In genomic region chr11:75568616-75569219, GRCh38 we compare ENCODE assay signal across 22 cellular contexts. TPM values are rescaled to one million over a fixed set of nuclear protein-coding genes. Genes with fewer than 3 reads are reported as not detected.
DNase-seq lines count a peak whose midpoint lies in the region; ATAC-seq and TF ChIP-seq lines count a peak whose summit lies in the region.
"Had no signal": no experiment of that assay in that cellular context is flagged by ENCODE, and none has a peak within 500 bp of the region (broad histone marks: within the 10 kb centered on the region; RNA-seq: fewer than 3 reads in every experiment).

No MANE protein-coding gene starts in this region.

- H3K79me2 ChIP-seq in GM23338 (replicated peaks; ENCODE audit: insufficient read depth) = peaks cover 44% of the 10 kb centered on the region

- peaks cover 90% of the 10 kb centered on the region for H3K36me3 Mint-ChIP-seq in GM23338 (ENCODE audit: low read depth)
- peaks cover 9% of the 10 kb centered on the region for H3K36me3 Mint-ChIP-seq in neural crest cell (ENCODE audit: low read depth)
- H3K36me3 Mint-ChIP-seq in stimulated activated naive B cell treated with anti-CD40 and anti-IgM and Interleukin-4, amounts not matched to agents 10 μg/mL and 1 μg/mL and 100 μg/mL, for 72 hours = peaks cover 40 to 54% of the 10 kb centered on the region in 2 donors

- DNase-seq in AG10803 (ENCODE audit: low read depth) (no peak), GM23338 (ENCODE audit: low spot score) (no peak), ascending aorta (ENCODE audit: low spot score in 2 of 2) (no peak), neural crest cell (ENCODE audit: low read depth, low spot score) (no peak), NCI-H1105 treated with DMSO at 0.1 percent for 48 hours (lab: John Stamatoyannopoulos, UW) (no peak)
- no peak for DNase-seq in stimulated activated naive B cell treated with anti-CD40 and anti-IgM and Interleukin-4, amounts not matched to agents 10 μg/mL and 1 μg/mL and 100 μg/mL, for 72 hours
- DNase-seq: Caco-2; CD4-positive, alpha-beta memory T cell; DMS 273 treated with DMSO at 0.1 percent for 48 hours; DMS79 treated with DMSO at 0.1 percent for 48 hours; HCEC 1CT; KG1; NCI-H1105; NCI-H1694; NCI-H2081; NCI-H2171; NCI-H446; NCI-H526; OCI-M1; SHP77 had no signal

- H3K27me3 Mint-ChIP-seq in GM23338 (ENCODE audit: insufficient read depth, low read depth, poor library complexity) (peaks cover 18% of the 10 kb centered on the region), neural crest cell (ENCODE audit: low read depth) (no peaks in the 10 kb centered on the region)
- no peaks in the 10 kb centered on the region for H3K27me3 Mint-ChIP-seq in stimulated activated naive B cell treated with anti-CD40 and anti-IgM and Interleukin-4, amounts not matched to agents 10 μg/mL and 1 μg/mL and 100 μg/mL, for 72 hours
- H3K27me3 Mint-ChIP-seq: CD4-positive, alpha-beta memory T cell had no signal

- H3K27ac ChIP-seq in GM23338 (ENCODE audit: low read depth) (no peak overlapping the region), ascending aorta (peak overlapping the region; percentile 38 to 100)
- H3K27ac ChIP-seq: BLaER1 treated with 17β-estradiol and CSF1 and Interleukin-3, amounts not matched to agents 10 nM and 100 nM had no signal

- no peak overlapping the region for H2AFZ ChIP-seq in GM23338

- no peak for ATAC-seq in GM23338
- no peak for ATAC-seq in stimulated activated naive B cell treated with anti-CD40 and anti-IgM and Interleukin-4, amounts not matched to agents 10 μg/mL and 1 μg/mL and 100 μg/mL, for 72 hours (replicated peaks)
- no peak for ATAC-seq in GM19035 (IDR thresholded peaks at IDR 0.05; ENCODE audit: unreplicated experiment)

- H4K20me1 ChIP-seq in GM23338 (replicated peaks; ENCODE audit: insufficient read depth) = peaks cover 40% of the 10 kb centered on the region

- intact Hi-C loops in ascending aorta (cut with DNase I) = no loop called here

- H3K9me3 ChIP-seq in ascending aorta = no peaks in the 10 kb centered on the region
- H3K9me3 ChIP-seq: BLaER1 treated with 17β-estradiol and CSF1 and Interleukin-3, amounts not matched to agents 10 nM and 100 nM; Caco-2 had no signal

- no peaks in the 10 kb centered on the region for H3K27me3 ChIP-seq in GM23338 (ENCODE audit: insufficient read depth)
- H3K27me3 ChIP-seq in ascending aorta = no peaks in the 10 kb centered on the region
- H3K27me3 ChIP-seq: BLaER1 treated with 17β-estradiol and CSF1 and Interleukin-3, amounts not matched to agents 10 nM and 100 nM had no signal

- H3K4me2 ChIP-seq in GM23338 = no peak overlapping the region
- H3K4me2 ChIP-seq: BLaER1 treated with 17β-estradiol and CSF1 and Interleukin-3, amounts not matched to agents 10 nM and 100 nM had no signal

- peaks cover 23% of the 10 kb centered on the region for H3K4me1 Mint-ChIP-seq in GM23338
- peaks cover 24% of the 10 kb centered on the region for H3K4me1 Mint-ChIP-seq in neural crest cell
- H3K4me1 Mint-ChIP-seq in stimulated activated naive B cell treated with anti-CD40 and anti-IgM and Interleukin-4, amounts not matched to agents 10 μg/mL and 1 μg/mL and 100 μg/mL, for 72 hours = peaks cover 2 to 11% of the 10 kb centered on the region in 2 donors

- no peaks in the 10 kb centered on the region for H3K9me2 ChIP-seq in GM23338 (ENCODE audit: insufficient read depth)

- H3K27ac Mint-ChIP-seq in GM23338 (peak overlapping the region; percentile 52; the same call in 1 of the 2 replicates), neural crest cell (ENCODE audit: unreplicated experiment) (no peak overlapping the region)
- no peak overlapping the region for H3K27ac Mint-ChIP-seq in stimulated activated naive B cell treated with anti-CD40 and anti-IgM and Interleukin-4, amounts not matched to agents 10 μg/mL and 1 μg/mL and 100 μg/mL, for 72 hours
- H3K27ac Mint-ChIP-seq: CD4-positive, alpha-beta memory T cell had no signal

- TF ChIP-seq CTCF in AG10803 (conservative IDR thresholded peaks at IDR 0.05; ENCODE audit: low read length) = no peak
- TF ChIP-seq CTCF in GM23338 (conservative IDR thresholded peaks at IDR 0.05; ENCODE audit: low read depth in 2 of 2) = no peak
- TF ChIP-seq CTCF in ascending aorta (IDR thresholded peaks at IDR 0.05) = no peak
- TF ChIP-seq CTCF in neural crest cell (conservative IDR thresholded peaks at IDR 0.05) = no peak

- H3F3A ChIP-seq in GM23338 (replicated peaks; ENCODE audit: low read depth) = peaks cover 23% of the 10 kb centered on the region; the same call in 1 of the 2 replicates

- peak overlapping the region; percentile 16; the same call in 1 of the 2 replicates for H3K4me3 ChIP-seq in AG10803 (ENCODE audit: low read length)
- no peak overlapping the region for H3K4me3 ChIP-seq in GM23338
- H3K4me3 ChIP-seq in ascending aorta = no peak overlapping the region
- H3K4me3 ChIP-seq: BLaER1 treated with 17β-estradiol and CSF1 and Interleukin-3, amounts not matched to agents 10 nM and 100 nM had no signal

- H3K36me3 ChIP-seq in GM23338 (ENCODE audit: insufficient read depth) (peaks cover 60% of the 10 kb centered on the region), ascending aorta (peaks cover 80 to 87% of the 10 kb centered on the region in 2 donors)

- peaks cover 21% of the 10 kb centered on the region for H3K4me1 ChIP-seq in GM23338 (ENCODE audit: insufficient read depth)
- peaks cover 11 to 48% of the 10 kb centered on the region in 2 donors for H3K4me1 ChIP-seq in ascending aorta

- no peak overlapping the region for H3K4me3 Mint-ChIP-seq in GM23338
- peak overlapping the region; percentile 9 for H3K4me3 Mint-ChIP-seq in neural crest cell
- H3K4me3 Mint-ChIP-seq in stimulated activated naive B cell treated with anti-CD40 and anti-IgM and Interleukin-4, amounts not matched to agents 10 μg/mL and 1 μg/mL and 100 μg/mL, for 72 hours = no peak overlapping the region
- H3K4me3 Mint-ChIP-seq: CD4-positive, alpha-beta memory T cell had no signal

- H3K9me3 Mint-ChIP-seq in GM23338 = no peaks in the 10 kb centered on the region
- H3K9me3 Mint-ChIP-seq in neural crest cell = no peaks in the 10 kb centered on the region
- no peaks in the 10 kb centered on the region for H3K9me3 Mint-ChIP-seq in stimulated activated naive B cell treated with anti-CD40 and anti-IgM and Interleukin-4, amounts not matched to agents 10 μg/mL and 1 μg/mL and 100 μg/mL, for 72 hours
- H3K9me3 Mint-ChIP-seq: CD4-positive, alpha-beta memory T cell had no signal

TF ChIP-seq in GM23338, 12 proteins besides CTCF, POLR2A, EP300 and RAD21 (continues in another document):
- TF ChIP-seq EZH2phosphoT487 (IDR thresholded peaks at IDR 0.05; ENCODE audit: unreplicated experiment) = no peak
- no peak for TF ChIP-seq STAT1 (IDR thresholded peaks at IDR 0.05; ENCODE audit: unreplicated experiment)
- TF ChIP-seq ZNF331 (CRISPR knock-in tag; IDR thresholded peaks at IDR 0.05; ENCODE audit: low read depth) = no peak
- TF ChIP-seq, protein P1, sequence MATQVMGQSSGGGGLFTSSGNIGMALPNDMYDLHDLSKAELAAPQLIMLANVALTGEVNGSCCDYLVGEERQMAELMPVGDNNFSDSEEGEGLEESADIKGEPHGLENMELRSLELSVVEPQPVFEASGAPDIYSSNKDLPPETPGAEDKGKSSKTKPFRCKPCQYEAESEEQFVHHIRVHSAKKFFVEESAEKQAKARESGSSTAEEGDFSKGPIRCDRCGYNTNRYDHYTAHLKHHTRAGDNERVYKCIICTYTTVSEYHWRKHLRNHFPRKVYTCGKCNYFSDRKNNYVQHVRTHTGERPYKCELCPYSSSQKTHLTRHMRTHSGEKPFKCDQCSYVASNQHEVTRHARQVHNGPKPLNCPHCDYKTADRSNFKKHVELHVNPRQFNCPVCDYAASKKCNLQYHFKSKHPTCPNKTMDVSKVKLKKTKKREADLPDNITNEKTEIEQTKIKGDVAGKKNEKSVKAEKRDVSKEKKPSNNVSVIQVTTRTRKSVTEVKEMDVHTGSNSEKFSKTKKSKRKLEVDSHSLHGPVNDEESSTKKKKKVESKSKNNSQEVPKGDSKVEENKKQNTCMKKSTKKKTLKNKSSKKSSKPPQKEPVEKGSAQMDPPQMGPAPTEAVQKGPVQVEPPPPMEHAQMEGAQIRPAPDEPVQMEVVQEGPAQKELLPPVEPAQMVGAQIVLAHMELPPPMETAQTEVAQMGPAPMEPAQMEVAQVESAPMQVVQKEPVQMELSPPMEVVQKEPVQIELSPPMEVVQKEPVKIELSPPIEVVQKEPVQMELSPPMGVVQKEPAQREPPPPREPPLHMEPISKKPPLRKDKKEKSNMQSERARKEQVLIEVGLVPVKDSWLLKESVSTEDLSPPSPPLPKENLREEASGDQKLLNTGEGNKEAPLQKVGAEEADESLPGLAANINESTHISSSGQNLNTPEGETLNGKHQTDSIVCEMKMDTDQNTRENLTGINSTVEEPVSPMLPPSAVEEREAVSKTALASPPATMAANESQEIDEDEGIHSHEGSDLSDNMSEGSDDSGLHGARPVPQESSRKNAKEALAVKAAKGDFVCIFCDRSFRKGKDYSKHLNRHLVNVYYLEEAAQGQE (IDR thresholded peaks at IDR 0.05; ENCODE audit: unreplicated experiment) = no peak
- no peak for TF ChIP-seq NANOG (IDR thresholded peaks at IDR 0.05; ENCODE audit: borderline replicate concordance)
- no peak for TF ChIP-seq EZH2 (IDR thresholded peaks at IDR 0.05; ENCODE audit: low read depth, unreplicated experiment)
- no peak for TF ChIP-seq JUNB (IDR thresholded peaks at IDR 0.05; ENCODE audit: unreplicated experiment)
- TF ChIP-seq, protein P2, sequence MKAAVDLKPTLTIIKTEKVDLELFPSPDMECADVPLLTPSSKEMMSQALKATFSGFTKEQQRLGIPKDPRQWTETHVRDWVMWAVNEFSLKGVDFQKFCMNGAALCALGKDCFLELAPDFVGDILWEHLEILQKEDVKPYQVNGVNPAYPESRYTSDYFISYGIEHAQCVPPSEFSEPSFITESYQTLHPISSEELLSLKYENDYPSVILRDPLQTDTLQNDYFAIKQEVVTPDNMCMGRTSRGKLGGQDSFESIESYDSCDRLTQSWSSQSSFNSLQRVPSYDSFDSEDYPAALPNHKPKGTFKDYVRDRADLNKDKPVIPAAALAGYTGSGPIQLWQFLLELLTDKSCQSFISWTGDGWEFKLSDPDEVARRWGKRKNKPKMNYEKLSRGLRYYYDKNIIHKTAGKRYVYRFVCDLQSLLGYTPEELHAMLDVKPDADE (IDR thresholded peaks at IDR 0.05) = no peak
- no peak for TF ChIP-seq CREB1 (CRISPR knock-in tag; IDR thresholded peaks at IDR 0.05; ENCODE audit: low read depth)
- no peak for TF ChIP-seq POLR2AphosphoS5 (IDR thresholded peaks at IDR 0.05; ENCODE audit: low read depth)

RNA-seq across cellular contexts. Expression of gene SERPINH1, which starts 6.7 kb away (rescaled TPM):
- total RNA-seq in GM23338 (2014; rRNA removed; shearing (Covaris generic)) = 1,217 and 1,375 TPM in 2 replicates
- polyA plus RNA-seq in GM23338 (2016; fragmentation: Nextera tagmentation; extraction: Ambion mirVana) = 238 and 269 TPM in 2 replicates
- 1,290 TPM for total RNA-seq in ascending aorta
- 179 and 191 TPM in 2 replicates for total RNA-seq in neural crest cell

RNA-seq across cellular contexts. Expression of gene GDPD5, which starts 43.0 kb away (rescaled TPM):
- total RNA-seq in GM23338 (2014; rRNA removed; shearing (Covaris generic)) = 3.3 and 4.9 TPM in 2 replicates
- polyA plus RNA-seq in GM23338 (2016; fragmentation: Nextera tagmentation; extraction: Ambion mirVana) = 1.6 and 1.7 TPM in 2 replicates
- total RNA-seq in ascending aorta = 64.6 TPM
- 13.3 and 15.4 TPM in 2 replicates for total RNA-seq in neural crest cell
